ENCODE assay signal across 1 cellular context in the genomic region with DNA sequence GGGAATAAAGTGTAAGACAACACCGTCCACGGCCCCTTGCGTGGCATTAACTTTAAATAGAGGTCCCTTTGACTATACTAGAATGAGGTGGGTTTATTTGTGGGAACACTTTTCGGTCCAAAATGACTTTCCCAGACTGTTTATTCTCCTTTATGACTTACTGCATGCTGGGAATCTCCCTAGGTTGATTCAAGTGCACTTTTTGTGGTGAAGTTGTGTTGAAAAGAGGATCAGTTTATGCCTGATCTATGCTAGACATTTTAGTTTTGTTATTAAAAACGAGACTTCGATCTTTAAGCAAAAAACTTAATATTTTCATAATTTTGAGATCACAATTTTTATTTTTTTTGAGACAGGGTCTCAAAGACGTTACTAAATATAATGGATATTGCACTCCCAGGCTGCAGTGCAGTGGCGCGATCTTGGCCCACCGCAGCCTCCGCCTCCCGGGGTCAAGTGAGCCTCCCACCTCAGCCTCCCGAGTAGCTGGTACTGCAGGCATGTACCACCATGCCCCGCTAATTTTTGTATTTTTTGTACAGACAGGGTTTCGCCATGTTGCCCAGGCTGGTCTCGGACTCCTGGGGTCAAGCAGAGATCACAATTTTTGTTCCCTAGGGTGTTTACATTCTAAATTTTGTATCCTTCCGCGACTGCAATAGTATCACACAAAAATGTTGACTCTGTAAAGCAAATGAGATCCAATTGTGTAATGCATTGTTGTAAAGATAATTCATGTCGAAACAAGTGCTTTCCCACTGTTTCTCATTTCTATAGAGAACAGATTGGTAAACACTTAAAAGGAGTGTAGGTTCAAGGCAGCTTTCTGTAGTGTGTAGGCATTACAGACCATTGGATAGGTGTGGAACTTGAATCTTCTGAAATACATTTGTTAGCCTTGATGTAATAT.
TF ChIP-seq lines count a peak whose summit lies in the region.

No MANE protein-coding gene starts in this region.

TF ChIP-seq in GM23338, 12 proteins besides CTCF, POLR2A, EP300 and RAD21 (continued from another document):
- TF ChIP-seq, protein P1, sequence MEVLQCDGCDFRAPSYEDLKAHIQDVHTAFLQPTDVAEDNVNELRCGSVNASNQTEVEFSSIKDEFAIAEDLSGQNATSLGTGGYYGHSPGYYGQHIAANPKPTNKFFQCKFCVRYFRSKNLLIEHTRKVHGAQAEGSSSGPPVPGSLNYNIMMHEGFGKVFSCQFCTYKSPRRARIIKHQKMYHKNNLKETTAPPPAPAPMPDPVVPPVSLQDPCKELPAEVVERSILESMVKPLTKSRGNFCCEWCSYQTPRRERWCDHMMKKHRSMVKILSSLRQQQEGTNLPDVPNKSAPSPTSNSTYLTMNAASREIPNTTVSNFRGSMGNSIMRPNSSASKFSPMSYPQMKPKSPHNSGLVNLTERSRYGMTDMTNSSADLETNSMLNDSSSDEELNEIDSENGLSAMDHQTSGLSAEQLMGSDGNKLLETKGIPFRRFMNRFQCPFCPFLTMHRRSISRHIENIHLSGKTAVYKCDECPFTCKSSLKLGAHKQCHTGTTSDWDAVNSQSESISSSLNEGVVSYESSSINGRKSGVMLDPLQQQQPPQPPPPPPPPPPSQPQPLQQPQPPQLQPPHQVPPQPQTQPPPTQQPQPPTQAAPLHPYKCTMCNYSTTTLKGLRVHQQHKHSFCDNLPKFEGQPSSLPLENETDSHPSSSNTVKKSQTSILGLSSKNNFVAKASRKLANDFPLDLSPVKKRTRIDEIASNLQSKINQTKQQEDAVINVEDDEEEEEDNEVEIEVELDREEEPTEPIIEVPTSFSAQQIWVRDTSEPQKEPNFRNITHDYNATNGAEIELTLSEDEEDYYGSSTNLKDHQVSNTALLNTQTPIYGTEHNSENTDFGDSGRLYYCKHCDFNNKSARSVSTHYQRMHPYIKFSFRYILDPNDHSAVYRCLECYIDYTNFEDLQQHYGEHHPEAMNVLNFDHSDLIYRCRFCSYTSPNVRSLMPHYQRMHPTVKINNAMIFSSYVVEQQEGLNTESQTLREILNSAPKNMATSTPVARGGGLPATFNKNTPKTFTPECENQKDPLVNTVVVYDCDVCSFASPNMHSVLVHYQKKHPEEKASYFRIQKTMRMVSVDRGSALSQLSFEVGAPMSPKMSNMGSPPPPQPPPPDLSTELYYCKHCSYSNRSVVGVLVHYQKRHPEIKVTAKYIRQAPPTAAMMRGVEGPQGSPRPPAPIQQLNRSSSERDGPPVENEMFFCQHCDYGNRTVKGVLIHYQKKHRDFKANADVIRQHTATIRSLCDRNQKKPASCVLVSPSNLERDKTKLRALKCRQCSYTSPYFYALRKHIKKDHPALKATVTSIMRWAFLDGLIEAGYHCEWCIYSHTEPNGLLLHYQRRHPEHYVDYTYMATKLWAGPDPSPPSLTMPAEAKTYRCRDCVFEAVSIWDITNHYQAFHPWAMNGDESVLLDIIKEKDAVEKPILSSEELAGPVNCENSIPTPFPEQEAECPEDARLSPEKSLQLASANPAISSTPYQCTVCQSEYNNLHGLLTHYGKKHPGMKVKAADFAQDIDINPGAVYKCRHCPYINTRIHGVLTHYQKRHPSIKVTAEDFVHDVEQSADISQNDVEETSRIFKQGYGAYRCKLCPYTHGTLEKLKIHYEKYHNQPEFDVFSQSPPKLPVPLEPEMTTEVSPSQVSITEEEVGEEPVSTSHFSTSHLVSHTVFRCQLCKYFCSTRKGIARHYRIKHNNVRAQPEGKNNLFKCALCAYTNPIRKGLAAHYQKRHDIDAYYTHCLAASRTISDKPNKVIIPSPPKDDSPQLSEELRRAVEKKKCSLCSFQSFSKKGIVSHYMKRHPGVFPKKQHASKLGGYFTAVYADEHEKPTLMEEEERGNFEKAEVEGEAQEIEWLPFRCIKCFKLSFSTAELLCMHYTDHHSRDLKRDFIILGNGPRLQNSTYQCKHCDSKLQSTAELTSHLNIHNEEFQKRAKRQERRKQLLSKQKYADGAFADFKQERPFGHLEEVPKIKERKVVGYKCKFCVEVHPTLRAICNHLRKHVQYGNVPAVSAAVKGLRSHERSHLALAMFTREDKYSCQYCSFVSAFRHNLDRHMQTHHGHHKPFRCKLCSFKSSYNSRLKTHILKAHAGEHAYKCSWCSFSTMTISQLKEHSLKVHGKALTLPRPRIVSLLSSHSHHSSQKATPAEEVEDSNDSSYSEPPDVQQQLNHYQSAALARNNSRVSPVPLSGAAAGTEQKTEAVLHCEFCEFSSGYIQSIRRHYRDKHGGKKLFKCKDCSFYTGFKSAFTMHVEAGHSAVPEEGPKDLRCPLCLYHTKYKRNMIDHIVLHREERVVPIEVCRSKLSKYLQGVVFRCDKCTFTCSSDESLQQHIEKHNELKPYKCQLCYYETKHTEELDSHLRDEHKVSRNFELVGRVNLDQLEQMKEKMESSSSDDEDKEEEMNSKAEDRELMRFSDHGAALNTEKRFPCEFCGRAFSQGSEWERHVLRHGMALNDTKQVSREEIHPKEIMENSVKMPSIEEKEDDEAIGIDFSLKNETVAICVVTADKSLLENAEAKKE (CRISPR knock-in tag; IDR thresholded peaks at IDR 0.05): no peak
- TF ChIP-seq, protein P2, sequence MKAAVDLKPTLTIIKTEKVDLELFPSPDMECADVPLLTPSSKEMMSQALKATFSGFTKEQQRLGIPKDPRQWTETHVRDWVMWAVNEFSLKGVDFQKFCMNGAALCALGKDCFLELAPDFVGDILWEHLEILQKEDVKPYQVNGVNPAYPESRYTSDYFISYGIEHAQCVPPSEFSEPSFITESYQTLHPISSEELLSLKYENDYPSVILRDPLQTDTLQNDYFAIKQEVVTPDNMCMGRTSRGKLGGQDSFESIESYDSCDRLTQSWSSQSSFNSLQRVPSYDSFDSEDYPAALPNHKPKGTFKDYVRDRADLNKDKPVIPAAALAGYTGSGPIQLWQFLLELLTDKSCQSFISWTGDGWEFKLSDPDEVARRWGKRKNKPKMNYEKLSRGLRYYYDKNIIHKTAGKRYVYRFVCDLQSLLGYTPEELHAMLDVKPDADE (IDR thresholded peaks at IDR 0.05): no peak
- no peak for TF ChIP-seq JUNB (IDR thresholded peaks at IDR 0.05; ENCODE audit: unreplicated experiment)
- no peak for TF ChIP-seq POLR2AphosphoS5 (IDR thresholded peaks at IDR 0.05; ENCODE audit: low read depth)
- no peak for TF ChIP-seq ZNF114 (CRISPR knock-in tag; IDR thresholded peaks at IDR 0.05)
- TF ChIP-seq CREB1 (CRISPR knock-in tag; IDR thresholded peaks at IDR 0.05; ENCODE audit: low read depth): no peak
- no peak for TF ChIP-seq NANOG (IDR thresholded peaks at IDR 0.05; ENCODE audit: borderline replicate concordance)
- no peak for TF ChIP-seq EZH2 (IDR thresholded peaks at IDR 0.05; ENCODE audit: low read depth, unreplicated experiment)
- no peak for TF ChIP-seq STAT1 (IDR thresholded peaks at IDR 0.05; ENCODE audit: unreplicated experiment)
- no peak for TF ChIP-seq ZNF331 (CRISPR knock-in tag; IDR thresholded peaks at IDR 0.05; ENCODE audit: low read depth)
- TF ChIP-seq, protein P3, sequence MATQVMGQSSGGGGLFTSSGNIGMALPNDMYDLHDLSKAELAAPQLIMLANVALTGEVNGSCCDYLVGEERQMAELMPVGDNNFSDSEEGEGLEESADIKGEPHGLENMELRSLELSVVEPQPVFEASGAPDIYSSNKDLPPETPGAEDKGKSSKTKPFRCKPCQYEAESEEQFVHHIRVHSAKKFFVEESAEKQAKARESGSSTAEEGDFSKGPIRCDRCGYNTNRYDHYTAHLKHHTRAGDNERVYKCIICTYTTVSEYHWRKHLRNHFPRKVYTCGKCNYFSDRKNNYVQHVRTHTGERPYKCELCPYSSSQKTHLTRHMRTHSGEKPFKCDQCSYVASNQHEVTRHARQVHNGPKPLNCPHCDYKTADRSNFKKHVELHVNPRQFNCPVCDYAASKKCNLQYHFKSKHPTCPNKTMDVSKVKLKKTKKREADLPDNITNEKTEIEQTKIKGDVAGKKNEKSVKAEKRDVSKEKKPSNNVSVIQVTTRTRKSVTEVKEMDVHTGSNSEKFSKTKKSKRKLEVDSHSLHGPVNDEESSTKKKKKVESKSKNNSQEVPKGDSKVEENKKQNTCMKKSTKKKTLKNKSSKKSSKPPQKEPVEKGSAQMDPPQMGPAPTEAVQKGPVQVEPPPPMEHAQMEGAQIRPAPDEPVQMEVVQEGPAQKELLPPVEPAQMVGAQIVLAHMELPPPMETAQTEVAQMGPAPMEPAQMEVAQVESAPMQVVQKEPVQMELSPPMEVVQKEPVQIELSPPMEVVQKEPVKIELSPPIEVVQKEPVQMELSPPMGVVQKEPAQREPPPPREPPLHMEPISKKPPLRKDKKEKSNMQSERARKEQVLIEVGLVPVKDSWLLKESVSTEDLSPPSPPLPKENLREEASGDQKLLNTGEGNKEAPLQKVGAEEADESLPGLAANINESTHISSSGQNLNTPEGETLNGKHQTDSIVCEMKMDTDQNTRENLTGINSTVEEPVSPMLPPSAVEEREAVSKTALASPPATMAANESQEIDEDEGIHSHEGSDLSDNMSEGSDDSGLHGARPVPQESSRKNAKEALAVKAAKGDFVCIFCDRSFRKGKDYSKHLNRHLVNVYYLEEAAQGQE (IDR thresholded peaks at IDR 0.05; ENCODE audit: unreplicated experiment): no peak
TF ChIP-seq in GM23338: peak in this region for 0.
